ENCODE assay signal across 1 cellular context in genomic region chr2:47516496-47517104, GRCh38.
TF ChIP-seq lines count a peak whose summit lies in the region.

No MANE protein-coding gene starts in this region.

TF ChIP-seq in GM23338, 12 proteins besides CTCF, POLR2A, EP300 and RAD21 (continued from another document):
- TF ChIP-seq ZNF462 (CRISPR knock-in tag; IDR thresholded peaks at IDR 0.05) (no peak), JUNB (IDR thresholded peaks at IDR 0.05; ENCODE audit: unreplicated experiment) (no peak), EZH2phosphoT487 (IDR thresholded peaks at IDR 0.05; ENCODE audit: unreplicated experiment) (no peak)
TF ChIP-seq in GM23338: peak in this region for 0.
